14 cellular contexts compared by ENCODE assay signal in the genomic region with DNA sequence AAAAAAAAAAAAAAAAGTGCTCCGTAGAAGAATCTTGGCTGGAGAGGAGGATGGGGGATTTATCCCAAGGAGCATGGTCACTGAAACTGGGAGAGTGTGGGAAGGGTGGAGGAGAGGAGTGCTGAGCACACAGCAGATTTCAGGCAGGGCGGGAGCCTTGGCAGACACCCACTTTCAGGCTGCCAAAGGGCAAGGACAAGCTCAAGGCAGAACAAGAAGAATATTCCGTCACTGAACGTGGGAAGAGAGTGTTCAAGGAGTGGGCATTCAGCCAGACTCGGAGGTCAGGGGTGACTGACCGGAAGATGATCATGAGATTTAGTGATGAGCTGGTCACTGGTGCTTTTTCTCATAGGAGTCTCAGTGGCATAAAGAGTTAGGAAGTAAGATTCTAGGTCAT.
DNase-seq lines count a peak whose midpoint lies in the region; ATAC-seq and TF ChIP-seq lines count a peak whose summit lies in the region.
"Had no signal": no experiment of that assay in that cellular context is flagged by ENCODE, and none has a peak within 500 bp of the region (broad histone marks: within the 10 kb centered on the region; RNA-seq: fewer than 3 reads in every experiment).

No MANE protein-coding gene starts in this region.

- H3K36me3 ChIP-seq in SK-N-SH (replicated peaks in 1 of 2; ENCODE audit: control insufficient read depth in 1 of 2, insufficient read depth in 2 of 2, low read length in 1 of 2), result peaks cover 33 to 77% of the 10 kb centered on the region in 2 experiments

- TF ChIP-seq EP300 in SK-N-SH (IDR thresholded peaks at IDR 0.05; ENCODE audit: borderline replicate concordance in 1 of 2, low read depth in 1 of 2, low read length in 1 of 2), result no peak

- H3K79me2 ChIP-seq in SK-N-SH (ENCODE audit: insufficient read depth), result no peaks in the 10 kb centered on the region

- H3F3A ChIP-seq in SK-N-SH (replicated peaks; ENCODE audit: insufficient read depth), result peaks cover 4% of the 10 kb centered on the region

- H3K9me2 ChIP-seq in SK-N-SH, result no peaks in the 10 kb centered on the region

- no peak for TF ChIP-seq CTCF in SK-N-SH (IDR thresholded peaks at IDR 0.05)
- no peak for TF ChIP-seq CTCF in omental fat pad (IDR thresholded peaks at IDR 0.05)

- peak overlapping the region in 1 of 2 experiments; percentile 4; a peak in 1 of 4 replicates for H3K27ac ChIP-seq in SK-N-SH (ENCODE audit: low read depth in 2 of 2, low read length in 1 of 2)
- H3K27ac ChIP-seq: 22Rv1 had no signal

- no peaks in the 10 kb centered on the region for H3K27me3 ChIP-seq in SK-N-SH (ENCODE audit: insufficient read depth)

- no peaks in the 10 kb centered on the region for H4K20me1 ChIP-seq in SK-N-SH (ENCODE audit: insufficient read depth)

- POLR2A ChIA-PET in SK-N-SH (lab: Yijun Ruan, JAX), result no interaction called here

- intact Hi-C loops in left cardiac atrium (cut with DNase I), result no loop called here

- ATAC-seq in SK-N-SH treated with all-trans-retinoic acid at 6 μM for 48 hours (no peak), left cardiac atrium (peak; percentile 96 to 97), omental fat pad (ENCODE audit: low FRiP score) (peak; percentile 74), GM21515 (IDR thresholded peaks at IDR 0.05; ENCODE audit: unreplicated experiment) (no peak), GM21737 (IDR thresholded peaks at IDR 0.05; ENCODE audit: unreplicated experiment) (no peak), GM21528 (IDR thresholded peaks at IDR 0.05; ENCODE audit: low FRiP score, unreplicated experiment) (no peak)
- ATAC-seq: HCT116, PC-3 had no signal

- no peak for TF ChIP-seq RAD21 in SK-N-SH (IDR thresholded peaks at IDR 0.05; ENCODE audit: low read length)

- 50% methylated on average over 6 of the region's 6 CpGs for WGBS in SK-N-SH (ENCODE audit: low lambda C conversion rate)

- H3K9ac ChIP-seq in SK-N-SH, result no peak overlapping the region

- CTCF ChIA-PET in SK-N-SH (lab: Yijun Ruan, JAX), result no interaction called here

- no peaks in the 10 kb centered on the region for H3K9me3 ChIP-seq in SK-N-SH

- H3K4me2 ChIP-seq in SK-N-SH, result no peak overlapping the region

- 0 out of 4 replicates have a peak, but pooled peaks cover 0 to 5% of the 10 kb centered on the region in 2 experiments for H3K4me1 ChIP-seq in SK-N-SH (ENCODE audit: control insufficient read depth in 1 of 2, insufficient read depth in 2 of 2, low read depth in 1 of 2, low read length in 1 of 2)

- DNase-seq in SK-N-SH (no peak), left cardiac atrium (peak; percentile 87), omental fat pad (ENCODE audit: low spot score) (peak; percentile 62), ureter (ENCODE audit: low spot score) (peak; percentile 54)
- DNase-seq: activated effector memory CD4-positive, alpha-beta T cell treated with Interleukin-2 at 50 U/mL for 16 hours; CD8-positive, alpha-beta memory T cell; NCI-H510A; PC-3 had no signal

- no peak overlapping the region for H3K4me3 ChIP-seq in SK-N-SH (ENCODE audit: low read depth in 2 of 2, low read length in 1 of 2)

- no peak overlapping the region for H2AFZ ChIP-seq in SK-N-SH (ENCODE audit: low read depth)

TF ChIP-seq in SK-N-SH, 30 proteins besides CTCF, POLR2A, EP300 and RAD21:
- 0 out of 2 replicates have a peak, but pooled peaks have one; percentile 7 for TF ChIP-seq POLR2AphosphoS5 (IDR thresholded peaks at IDR 0.05; ENCODE audit: low read depth, low read length)
- TF ChIP-seq EZH2phosphoT487 (IDR thresholded peaks at IDR 0.05; ENCODE audit: borderline replicate concordance, low read depth), result no peak
TF ChIP-seq in SK-N-SH: peak in this region for 1.

TF ChIP-seq in SK-N-SH treated with all-trans-retinoic acid at 6 μM for 48 hours, 23 proteins besides CTCF, POLR2A, EP300 and RAD21 (continues in another document):
- TF ChIP-seq, protein P1, sequence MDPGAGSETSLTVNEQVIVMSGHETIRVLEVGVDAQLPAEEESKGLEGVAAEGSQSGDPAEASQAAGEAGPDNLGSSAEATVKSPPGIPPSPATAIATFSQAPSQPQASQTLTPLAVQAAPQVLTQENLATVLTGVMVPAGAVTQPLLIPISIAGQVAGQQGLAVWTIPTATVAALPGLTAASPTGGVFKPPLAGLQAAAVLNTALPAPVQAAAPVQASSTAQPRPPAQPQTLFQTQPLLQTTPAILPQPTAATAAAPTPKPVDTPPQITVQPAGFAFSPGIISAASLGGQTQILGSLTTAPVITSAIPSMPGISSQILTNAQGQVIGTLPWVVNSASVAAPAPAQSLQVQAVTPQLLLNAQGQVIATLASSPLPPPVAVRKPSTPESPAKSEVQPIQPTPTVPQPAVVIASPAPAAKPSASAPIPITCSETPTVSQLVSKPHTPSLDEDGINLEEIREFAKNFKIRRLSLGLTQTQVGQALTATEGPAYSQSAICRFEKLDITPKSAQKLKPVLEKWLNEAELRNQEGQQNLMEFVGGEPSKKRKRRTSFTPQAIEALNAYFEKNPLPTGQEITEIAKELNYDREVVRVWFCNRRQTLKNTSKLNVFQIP (CRISPR knock-in tag; IDR thresholded peaks at IDR 0.05; ENCODE audit: borderline replicate concordance, low read depth), result no peak
- TF ChIP-seq ZFP3 (CRISPR knock-in tag; IDR thresholded peaks at IDR 0.05) (no peak), SNAI2 (CRISPR knock-in tag; IDR thresholded peaks at IDR 0.05) (no peak), BACH2 (CRISPR knock-in tag; IDR thresholded peaks at IDR 0.05; ENCODE audit: borderline replicate concordance) (no peak), TOX (CRISPR knock-in tag; IDR thresholded peaks at IDR 0.05; ENCODE audit: borderline replicate concordance) (no peak), CREB5 (CRISPR knock-in tag; IDR thresholded peaks at IDR 0.05; ENCODE audit: low read depth) (no peak), GLIS3 (CRISPR knock-in tag; IDR thresholded peaks at IDR 0.05) (no peak), ZNF70 (CRISPR knock-in tag; IDR thresholded peaks at IDR 0.05) (no peak; the same call in 1 of the 2 replicates), ZC3H10 (CRISPR knock-in tag; IDR thresholded peaks at IDR 0.05) (no peak), ARNTL (CRISPR knock-in tag; IDR thresholded peaks at IDR 0.05; ENCODE audit: borderline replicate concordance, low read depth) (no peak), ZNF565 (CRISPR knock-in tag; conservative IDR thresholded peaks at IDR 0.05; ENCODE audit: low read depth) (no peak), ZFP30 (CRISPR knock-in tag; IDR thresholded peaks at IDR 0.05) (no peak), TCF4 (CRISPR knock-in tag; IDR thresholded peaks at IDR 0.05; ENCODE audit: borderline replicate concordance) (no peak), PATZ1 (CRISPR knock-in tag; IDR thresholded peaks at IDR 0.05; ENCODE audit: borderline replicate concordance) (no peak), ZNF8 (CRISPR knock-in tag; IDR thresholded peaks at IDR 0.05) (no peak)
- TF ChIP-seq, protein P2, sequence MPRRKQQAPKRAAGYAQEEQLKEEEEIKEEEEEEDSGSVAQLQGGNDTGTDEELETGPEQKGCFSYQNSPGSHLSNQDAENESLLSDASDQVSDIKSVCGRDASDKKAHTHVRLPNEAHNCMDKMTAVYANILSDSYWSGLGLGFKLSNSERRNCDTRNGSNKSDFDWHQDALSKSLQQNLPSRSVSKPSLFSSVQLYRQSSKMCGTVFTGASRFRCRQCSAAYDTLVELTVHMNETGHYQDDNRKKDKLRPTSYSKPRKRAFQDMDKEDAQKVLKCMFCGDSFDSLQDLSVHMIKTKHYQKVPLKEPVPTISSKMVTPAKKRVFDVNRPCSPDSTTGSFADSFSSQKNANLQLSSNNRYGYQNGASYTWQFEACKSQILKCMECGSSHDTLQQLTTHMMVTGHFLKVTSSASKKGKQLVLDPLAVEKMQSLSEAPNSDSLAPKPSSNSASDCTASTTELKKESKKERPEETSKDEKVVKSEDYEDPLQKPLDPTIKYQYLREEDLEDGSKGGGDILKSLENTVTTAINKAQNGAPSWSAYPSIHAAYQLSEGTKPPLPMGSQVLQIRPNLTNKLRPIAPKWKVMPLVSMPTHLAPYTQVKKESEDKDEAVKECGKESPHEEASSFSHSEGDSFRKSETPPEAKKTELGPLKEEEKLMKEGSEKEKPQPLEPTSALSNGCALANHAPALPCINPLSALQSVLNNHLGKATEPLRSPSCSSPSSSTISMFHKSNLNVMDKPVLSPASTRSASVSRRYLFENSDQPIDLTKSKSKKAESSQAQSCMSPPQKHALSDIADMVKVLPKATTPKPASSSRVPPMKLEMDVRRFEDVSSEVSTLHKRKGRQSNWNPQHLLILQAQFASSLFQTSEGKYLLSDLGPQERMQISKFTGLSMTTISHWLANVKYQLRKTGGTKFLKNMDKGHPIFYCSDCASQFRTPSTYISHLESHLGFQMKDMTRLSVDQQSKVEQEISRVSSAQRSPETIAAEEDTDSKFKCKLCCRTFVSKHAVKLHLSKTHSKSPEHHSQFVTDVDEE (CRISPR knock-in tag; IDR thresholded peaks at IDR 0.05), result no peak

Comparison
In these comparisons a context has a peak if more than half of its experiments do, and no peak if none do; other contexts are left out.
1. ATAC-seq: peak in left cardiac atrium (2 of 2) and omental fat pad (single experiment); none in SK-N-SH treated with all-trans-retinoic acid at 6 μM for 48 hours (single experiment), GM21515 (single experiment), GM21737 (single experiment) and GM21528 (single experiment).